In genomic region chr16:55622930-55623561, GRCh38 we compare ENCODE assay signal across 1 cellular context.
TF ChIP-seq lines count a peak whose summit lies in the region.

No MANE protein-coding gene starts in this region.

TF ChIP-seq in SK-N-SH, 30 proteins besides CTCF, POLR2A, EP300 and RAD21 (continued from another document):
- no peak for TF ChIP-seq ZBTB33 (IDR thresholded peaks at IDR 0.05; ENCODE audit: borderline replicate concordance, low read depth)
- TF ChIP-seq, protein P1, sequence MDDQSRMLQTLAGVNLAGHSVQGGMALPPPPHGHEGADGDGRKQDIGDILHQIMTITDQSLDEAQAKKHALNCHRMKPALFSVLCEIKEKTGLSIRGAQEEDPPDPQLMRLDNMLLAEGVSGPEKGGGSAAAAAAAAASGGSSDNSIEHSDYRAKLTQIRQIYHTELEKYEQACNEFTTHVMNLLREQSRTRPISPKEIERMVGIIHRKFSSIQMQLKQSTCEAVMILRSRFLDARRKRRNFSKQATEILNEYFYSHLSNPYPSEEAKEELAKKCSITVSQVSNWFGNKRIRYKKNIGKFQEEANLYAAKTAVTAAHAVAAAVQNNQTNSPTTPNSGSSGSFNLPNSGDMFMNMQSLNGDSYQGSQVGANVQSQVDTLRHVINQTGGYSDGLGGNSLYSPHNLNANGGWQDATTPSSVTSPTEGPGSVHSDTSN (IDR thresholded peaks at IDR 0.05): no peak
- TF ChIP-seq RXRA (IDR thresholded peaks at IDR 0.05; ENCODE audit: borderline replicate concordance, low read depth): no peak
- no peak for TF ChIP-seq NRF1 (IDR thresholded peaks at IDR 0.05; ENCODE audit: low read depth, low read length)
